ENCODE assay signal across 12 cellular contexts in the genomic region with DNA sequence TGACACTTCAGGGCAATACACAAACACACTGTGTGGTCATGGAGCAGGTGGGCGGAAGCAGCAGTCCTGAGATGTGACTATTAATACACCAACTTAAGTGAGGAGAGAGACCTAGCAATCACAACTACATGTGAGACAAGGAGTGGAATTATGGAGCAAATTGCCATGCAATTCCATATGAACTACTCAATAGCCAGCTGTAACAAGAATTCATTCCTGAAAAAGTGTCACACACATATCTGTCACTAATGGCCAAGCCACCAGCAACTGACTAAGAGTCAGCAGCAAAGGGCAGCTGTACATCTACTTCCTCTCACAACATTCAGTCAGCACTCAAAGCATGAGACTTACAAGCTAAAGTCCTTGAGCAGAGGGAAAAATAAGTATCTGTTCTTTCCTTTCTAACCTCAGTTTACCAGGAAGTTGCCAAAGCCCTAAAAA. TPM values are rescaled to one million over a fixed set of nuclear protein-coding genes. Genes with fewer than 3 reads are reported as not detected.
DNase-seq lines count a peak whose midpoint lies in the region; ATAC-seq and TF ChIP-seq lines count a peak whose summit lies in the region.
"Had no signal": no experiment of that assay in that cellular context is flagged by ENCODE, and none has a peak within 500 bp of the region (broad histone marks: within the 10 kb centered on the region; RNA-seq: fewer than 3 reads in every experiment).

No MANE protein-coding gene starts in this region.

- 80 to 92% methylated on average over 1 of the region's 1 CpG for WGBS in endodermal cell (ENCODE audit: insufficient coverage in 1 of 2, insufficient read length in 1 of 2), 2 experiments

- H3K27me3 Mint-ChIP-seq in endodermal cell (ENCODE audit: insufficient read depth): no peaks in the 10 kb centered on the region

- no peak for TF ChIP-seq POLR2A in erythroblast (IDR thresholded peaks at IDR 0.05; ENCODE audit: low read length)

- no peaks in the 10 kb centered on the region for H3K36me3 ChIP-seq in endodermal cell (ENCODE audit: control insufficient read depth, insufficient read depth, low read length)

- peak overlapping the region; percentile 14 for H3K27ac Mint-ChIP-seq in endodermal cell
- no peak overlapping the region for H3K27ac Mint-ChIP-seq in stimulated activated effector memory CD8-positive, alpha-beta T cell treated with anti-CD3 and anti-CD28 coated beads, Interleukin-12 subunit alpha, Interleukin-12 subunit beta, amount 100 ng/mL, for 72 hours
- H3K27ac Mint-ChIP-seq: mesothelial cell of epicardium had no signal

- H3K27me3 ChIP-seq in endodermal cell (ENCODE audit: control insufficient read depth, insufficient read depth, low read length, poor library complexity, severe bottlenecking) (no peaks in the 10 kb centered on the region), foreskin keratinocyte (no peaks in the 10 kb centered on the region)
- H3K27me3 ChIP-seq: suprapubic skin had no signal

- H3K36me3 Mint-ChIP-seq in endodermal cell (ENCODE audit: low read depth): peaks cover 7% of the 10 kb centered on the region
- H3K36me3 Mint-ChIP-seq in stimulated activated effector memory CD8-positive, alpha-beta T cell treated with anti-CD3 and anti-CD28 coated beads, Interleukin-12 subunit alpha, Interleukin-12 subunit beta, amount 100 ng/mL, for 72 hours: peaks cover 33% of the 10 kb centered on the region

- TF ChIP-seq CTCF in endodermal cell (conservative IDR thresholded peaks at IDR 0.05) (no peak), foreskin keratinocyte (conservative IDR thresholded peaks at IDR 0.05) (no peak)

- H3K4me1 Mint-ChIP-seq in endodermal cell: peaks cover 34% of the 10 kb centered on the region
- H3K4me1 Mint-ChIP-seq in stimulated activated effector memory CD8-positive, alpha-beta T cell treated with anti-CD3 and anti-CD28 coated beads, Interleukin-12 subunit alpha, Interleukin-12 subunit beta, amount 100 ng/mL, for 72 hours: peaks cover 46% of the 10 kb centered on the region

- DNase-seq in activated CD4-positive, CD25-positive, alpha-beta regulatory T cell (lab: John Stamatoyannopoulos, UW): no peak
- DNase-seq in NAMALWA (ENCODE audit: low spot score) (peak; percentile 73), endodermal cell (no peak), foreskin keratinocyte (no peak), NCI-H526 treated with DMSO at 0.1 percent for 48 hours (lab: John Stamatoyannopoulos, UW) (no peak), erythroblast (lab: John Stamatoyannopoulos, UW) (no peak)
- no peak for DNase-seq in stimulated activated effector memory CD8-positive, alpha-beta T cell treated with anti-CD3 and anti-CD28 coated beads, Interleukin-12 subunit alpha, Interleukin-12 subunit beta, amount 100 ng/mL, for 72 hours (ENCODE audit: low spot score in 2 of 2)
- DNase-seq: activated CD8-positive, alpha-beta memory T cell treated with anti-CD3 and anti-CD28 coated beads, Interleukin-2, amount 50 U/mL, for 48 hours; glutamatergic neuron had no signal

- peak; percentile 22 to 44 for ATAC-seq in activated CD4-positive, CD25-positive, alpha-beta regulatory T cell treated with anti-CD3 and anti-CD28 coated beads, Interleukin-2, amount 50 U/mL, for 24 hours
- ATAC-seq in stimulated activated effector memory CD8-positive, alpha-beta T cell treated with anti-CD3 and anti-CD28 coated beads, Interleukin-12 subunit alpha, Interleukin-12 subunit beta, amount 100 ng/mL, for 72 hours: peak; percentile 61
- no peak for ATAC-seq in foreskin keratinocyte

- H3K9me3 Mint-ChIP-seq in endodermal cell: no peaks in the 10 kb centered on the region
- no peaks in the 10 kb centered on the region for H3K9me3 Mint-ChIP-seq in stimulated activated effector memory CD8-positive, alpha-beta T cell treated with anti-CD3 and anti-CD28 coated beads, Interleukin-12 subunit alpha, Interleukin-12 subunit beta, amount 100 ng/mL, for 72 hours
- H3K9me3 Mint-ChIP-seq: mesothelial cell of epicardium had no signal

- H3K4me1 ChIP-seq in endodermal cell (ENCODE audit: control insufficient read depth, insufficient read depth, low read length): peaks cover 10% of the 10 kb centered on the region
- H3K4me1 ChIP-seq in foreskin keratinocyte: peaks cover 28% of the 10 kb centered on the region

- no peak overlapping the region for H3K4me3 Mint-ChIP-seq in endodermal cell
- H3K4me3 Mint-ChIP-seq in stimulated activated effector memory CD8-positive, alpha-beta T cell treated with anti-CD3 and anti-CD28 coated beads, Interleukin-12 subunit alpha, Interleukin-12 subunit beta, amount 100 ng/mL, for 72 hours: no peak overlapping the region
- H3K4me3 Mint-ChIP-seq: mesothelial cell of epicardium had no signal

- no peak overlapping the region for H3K4me3 ChIP-seq in endodermal cell (ENCODE audit: low read length)
- H3K4me3 ChIP-seq: suprapubic skin had no signal

- H3K9ac ChIP-seq in endodermal cell (ENCODE audit: extremely low read depth, low read length, poor library complexity, severe bottlenecking): no peak overlapping the region

- H3K27ac ChIP-seq in endodermal cell (ENCODE audit: low read depth, low read length) (no peak overlapping the region), foreskin keratinocyte (no peak overlapping the region)
- H3K27ac ChIP-seq: suprapubic skin had no signal

- H3K9me3 ChIP-seq in endodermal cell (ENCODE audit: control insufficient read depth, low read length): no peaks in the 10 kb centered on the region
- H3K9me3 ChIP-seq: suprapubic skin had no signal

RNA-seq across cellular contexts. Expression of gene GPR3, which starts 46.2 kb away (rescaled TPM):
- total RNA-seq in endodermal cell (1 to 10 TPM; 3.5 to 4.1 TPM), foreskin keratinocyte (1.9 and 2.4 TPM in 2 replicates)
- polyA plus RNA-seq in endodermal cell (2013, experiment 1 of 2): 4.5 TPM
- 4.5 TPM for polyA plus RNA-seq in endodermal cell (2013, experiment 2 of 2)
- 2.4 and 2.9 TPM in 2 replicates for polyA plus RNA-seq in foreskin keratinocyte

RNA-seq across cellular contexts. Expression of gene WASF2, which starts 51.3 kb away (rescaled TPM):
- total RNA-seq in endodermal cell (10 to 100 TPM; 90.0 to 98.8 TPM), foreskin keratinocyte (49.9 and 53.9 TPM in 2 replicates)
- 67.7 TPM for polyA plus RNA-seq in endodermal cell (2013, experiment 1 of 2)
- polyA plus RNA-seq in endodermal cell (2013, experiment 2 of 2): 64.0 TPM
- polyA plus RNA-seq in foreskin keratinocyte: 28.7 and 30.1 TPM in 2 replicates

RNA-seq across cellular contexts. Expression of gene CD164L2, which starts 55.5 kb away (rescaled TPM):
- total RNA-seq in endodermal cell: 1 to 10 TPM; 1.6 to 1.8 TPM
- polyA plus RNA-seq in endodermal cell (2013, experiment 1 of 2): 1.4 TPM
- 0.83 TPM for polyA plus RNA-seq in endodermal cell (2013, experiment 2 of 2)
- total RNA-seq in foreskin keratinocyte: 1.7 and 2.7 TPM in 2 replicates
- 3.2 and 4.5 TPM in 2 replicates for polyA plus RNA-seq in foreskin keratinocyte
